Comparison of ENCODE assay signal across 11 cellular contexts in genomic region chr4:158211288-158211687, GRCh38. TPM values are rescaled to one million over a fixed set of nuclear protein-coding genes. Genes with fewer than 3 reads are reported as not detected.
DNase-seq lines count a peak whose midpoint lies in the region; ATAC-seq, FAIRE-seq and TF ChIP-seq lines count a peak whose summit lies in the region.
"Had no signal": no experiment of that assay in that cellular context is flagged by ENCODE, and none has a peak within 500 bp of the region (broad histone marks: within the 10 kb centered on the region; RNA-seq: fewer than 3 reads in every experiment).

No MANE protein-coding gene starts in this region.

- peak; percentile 36 to 63 (median 50) for ATAC-seq in pancreas
- ATAC-seq in sciatic nerve = no peak
- no peak for ATAC-seq in GM18502 (IDR thresholded peaks at IDR 0.05; ENCODE audit: poor library complexity, unreplicated experiment)
- ATAC-seq: GM12878 had no signal

- H3K27me3 ChIP-seq in pancreas = no peaks in the 10 kb centered on the region

- intact Hi-C loops in Calu3 (cut with micrococcal nuclease; ENCODE audit: unreplicated experiment) (no loop called here), pancreas (cut with DNase I) (no loop called here), sciatic nerve (cut with DNase I) (no loop called here)

- H3K27ac ChIP-seq in pancreas = peak overlapping the region in 2 of 4 donors; percentile 93 to 94

- H3K4me3 ChIP-seq in epithelial cell of proximal tubule (ENCODE audit: low read depth, low read length) = peak overlapping the region; percentile 64
- peak overlapping the region in 3 of 4 donors; percentile 16 to 41 (median 37) for H3K4me3 ChIP-seq in pancreas

- H3K4me1 ChIP-seq in pancreas = peaks cover 0 to 10% (median 8%) of the 10 kb centered on the region in 3 donors

- CTCF ChIA-PET in Calu3 (lab: Charles Lee) = no interaction called here

- DNase-seq in Calu3 = no peak
- DNase-seq in NCI-H69 (lab: John Stamatoyannopoulos, UW) = peak; percentile 33
- DNase-seq in epithelial cell of proximal tubule (ENCODE audit: low read depth) = no peak
- DNase-seq in pancreas = peak in 1 of 6 donors; percentile 30
- no peak for DNase-seq in sciatic nerve (ENCODE audit: low spot score)
- no peak for DNase-seq in KG1 (lab: John Stamatoyannopoulos, UW)
- no peak for DNase-seq in stimulated activated CD4-positive, alpha-beta T cell treated with anti-CD3 and anti-CD28 coated beads, Interleukin-4, amount 100 ng/mL, for 1 hour
- DNase-seq: central memory CD4-positive, alpha-beta T cell; SHP77 treated with DMSO at 0.1 percent for 48 hours had no signal

- H3K9me3 Mint-ChIP-seq in Calu3 (ENCODE audit: low read depth, unreplicated experiment) = no peaks in the 10 kb centered on the region

- no peaks in the 10 kb centered on the region for H3K4me1 Mint-ChIP-seq in Calu3 (ENCODE audit: low read depth, unreplicated experiment)

- no peak for TF ChIP-seq CTCF in Calu3 (IDR thresholded peaks at IDR 0.05; ENCODE audit: unreplicated experiment)
- TF ChIP-seq CTCF in epithelial cell of proximal tubule (conservative IDR thresholded peaks at IDR 0.05; ENCODE audit: low read depth, low read length) = no peak
- no peak for TF ChIP-seq CTCF in pancreas (IDR thresholded peaks at IDR 0.05)

- H3K27ac Mint-ChIP-seq in Calu3 (ENCODE audit: unreplicated experiment) = peak overlapping the region; percentile 91

- H3K36me3 ChIP-seq in pancreas = no peaks in the 10 kb centered on the region

- BruUV-seq in Calu3 (replicated peaks; lab: Mats Ljungman, UMichigan) = no TSS peak

- no peaks in the 10 kb centered on the region for H3K9me3 ChIP-seq in pancreas

- no peaks in the 10 kb centered on the region for H3K27me3 Mint-ChIP-seq in Calu3 (ENCODE audit: unreplicated experiment)

- peaks cover 8% of the 10 kb centered on the region for H3K36me3 Mint-ChIP-seq in Calu3 (ENCODE audit: insufficient read depth, unreplicated experiment)

- peak overlapping the region; percentile 82 for H3K4me3 Mint-ChIP-seq in Calu3 (ENCODE audit: low read depth, unreplicated experiment)

- FAIRE-seq in pancreas (lab: Jason Lieb, UNC) = peak; percentile 17
- FAIRE-seq: GM12878 had no signal

RNA-seq across cellular contexts. Expression of gene TMEM144, which starts 1.0 kb away (rescaled TPM):
- total RNA-seq in Calu3 (2022) = 6.0 and 11.8 TPM in 2 replicates
- total RNA-seq in epithelial cell of proximal tubule = 2.9 and 3.5 TPM in 2 replicates
- total RNA-seq in pancreas = 10 to 100 TPM in 2 of 6 donors, 1 to 10 TPM in 4; 5.1 to 10.1 (median 8.6) TPM
- polyA plus RNA-seq in pancreas = 1 to 10 TPM; 2.4 to 3.1 TPM
- 11.9 TPM for total RNA-seq in sciatic nerve

RNA-seq across cellular contexts. Expression of gene GASK1B, which starts 38.5 kb away (rescaled TPM):
- total RNA-seq in Calu3 (2022) = 1.4 and 2.3 TPM in 2 replicates
- 0.17 and 0.51 TPM in 2 replicates for total RNA-seq in epithelial cell of proximal tubule
- total RNA-seq in pancreas = 10 to 100 TPM in 3 of 6 donors, 1 to 10 TPM in 3; 1.4 to 27.7 (median 7.7) TPM
- polyA plus RNA-seq in pancreas = 1 to 10 TPM; 2.4 to 3.0 TPM
- total RNA-seq in sciatic nerve = 100 TPM

Comparison
In these comparisons a context has a peak if more than half of its experiments do, and no peak if none do; other contexts are left out.
1. ATAC-seq: peak in pancreas (4 of 4); none in sciatic nerve (single experiment) and GM18502 (single experiment).